18 cellular contexts compared by ENCODE assay signal in genomic region chr4:6469144-6469543, GRCh38. TPM values are rescaled to one million over a fixed set of nuclear protein-coding genes. Genes with fewer than 3 reads are reported as not detected.
"Had no signal": no experiment of that assay in that cellular context is flagged by ENCODE, and none has a peak within 500 bp of the region (broad histone marks: within the 10 kb centered on the region; RNA-seq: fewer than 3 reads in every experiment).

No MANE protein-coding gene starts in this region.

- H3K9me3 ChIP-seq: adrenal gland, lower lobe of right lung, suprapubic skin, upper lobe of right lung had no signal

- H3K4me3 ChIP-seq: adrenal gland, lower lobe of right lung, suprapubic skin, upper lobe of right lung had no signal

- H3K27ac Mint-ChIP-seq: activated naive CD4-positive, alpha-beta T cell treated with anti-CD3 and anti-CD28 coated beads, Interleukin-2, amount 50 U/mL, for 72 hours; naive thymus-derived CD8-positive, alpha-beta T cell; stimulated activated naive CD8-positive, alpha-beta T cell treated with anti-CD3 and anti-CD28 coated beads, Interleukin-15, amount 100 ng/mL, for 72 hours had no signal

- H3K36me3 Mint-ChIP-seq: activated naive CD4-positive, alpha-beta T cell treated with anti-CD3 and anti-CD28 coated beads, Interleukin-2, amount 50 U/mL, for 72 hours had no signal

- H3K4me1 Mint-ChIP-seq: stimulated activated naive CD8-positive, alpha-beta T cell treated with anti-CD3 and anti-CD28 coated beads, Interleukin-15, amount 100 ng/mL, for 72 hours had no signal

- H3K4me1 ChIP-seq: adrenal gland had no signal

- DNase-seq: activated CD4-positive, alpha-beta T cell treated with anti-CD3 and anti-CD28 coated beads for 1 hour; activated CD4-positive, alpha-beta T cell treated with anti-CD3 and anti-CD28 coated beads, Interleukin-2, amount 50 U/mL, for 48 hours; activated gamma-delta T cell treated with Interleukin-2 at 50 U/mL for 16 hours; cerebellar nuclear complex; effector memory CD4-positive, alpha-beta T cell; foreskin fibroblast; left cardiac atrium; lower lobe of right lung; stimulated activated naive CD8-positive, alpha-beta T cell treated with anti-CD3 and anti-CD28 coated beads, Interleukin-15, amount 100 ng/mL, for 72 hours; SW 1271; T-helper 2 cell; upper lobe of right lung; WERI-Rb-1 had no signal

- H3K27ac ChIP-seq: adrenal gland, lower lobe of right lung, suprapubic skin, upper lobe of right lung, WERI-Rb-1 had no signal

- H3K36me3 ChIP-seq: adrenal gland, lower lobe of right lung, suprapubic skin, upper lobe of right lung, WERI-Rb-1 had no signal

- H3K4me3 Mint-ChIP-seq: stimulated activated naive CD8-positive, alpha-beta T cell treated with anti-CD3 and anti-CD28 coated beads, Interleukin-15, amount 100 ng/mL, for 72 hours had no signal

- ATAC-seq: activated naive CD4-positive, alpha-beta T cell treated with anti-CD3 and anti-CD28 coated beads, Interleukin-2, amount 50 U/mL, for 72 hours; left cardiac atrium; lower lobe of right lung; naive thymus-derived CD8-positive, alpha-beta T cell; stimulated activated naive CD8-positive, alpha-beta T cell treated with anti-CD3 and anti-CD28 coated beads, Interleukin-15, amount 100 ng/mL, for 72 hours; upper lobe of right lung had no signal

- H3K9me3 Mint-ChIP-seq: activated naive CD4-positive, alpha-beta T cell treated with anti-CD3 and anti-CD28 coated beads, Interleukin-2, amount 50 U/mL, for 72 hours; naive thymus-derived CD8-positive, alpha-beta T cell; stimulated activated naive CD8-positive, alpha-beta T cell treated with anti-CD3 and anti-CD28 coated beads, Interleukin-15, amount 100 ng/mL, for 72 hours had no signal

RNA-seq across cellular contexts. Expression of gene PPP2R2C, which starts 3.3 kb away (rescaled TPM):
- total RNA-seq: activated naive CD4-positive, alpha-beta T cell treated with anti-CD3 and anti-CD28 coated beads, Interleukin-2, amount 50 U/mL, for 72 hours; lower lobe of right lung; naive thymus-derived CD8-positive, alpha-beta T cell; skeletal muscle tissue had no signal
- polyA plus RNA-seq: naive thymus-derived CD8-positive, alpha-beta T cell had no signal
